8 cellular contexts compared by ENCODE assay signal in the genomic region with DNA sequence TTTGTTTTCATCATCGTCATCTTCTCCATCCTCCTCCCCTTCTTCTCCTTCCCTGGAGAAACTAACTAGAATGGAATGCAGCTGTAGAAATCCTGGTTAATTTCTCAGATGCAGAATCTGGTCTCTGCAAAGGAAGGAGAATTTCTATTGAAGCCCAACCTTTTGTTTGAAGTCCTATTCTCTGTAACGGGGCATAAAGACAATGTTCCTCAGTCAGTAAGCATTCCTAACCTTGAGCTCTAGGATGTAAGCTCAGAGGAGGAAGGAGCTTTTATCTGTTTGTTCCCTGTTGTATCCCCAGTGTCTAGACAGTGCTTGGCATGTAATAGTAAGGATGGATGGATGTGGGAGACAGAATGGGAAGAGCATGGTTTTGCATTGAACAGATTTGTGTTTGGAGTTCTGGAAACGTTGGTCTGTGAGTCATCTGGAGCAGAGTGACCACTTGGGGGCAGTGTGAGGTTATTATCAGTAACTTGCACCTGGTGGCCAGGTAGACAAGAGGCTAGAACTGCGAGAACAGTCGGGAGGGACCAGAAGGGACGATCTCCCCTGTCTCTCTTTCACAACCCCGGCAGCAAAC.
DNase-seq lines count a peak whose midpoint lies in the region; ATAC-seq, FAIRE-seq and TF ChIP-seq lines count a peak whose summit lies in the region.

No MANE protein-coding gene starts in this region.

- H3K4me3 Mint-ChIP-seq in osteocyte (ENCODE audit: unreplicated experiment) = no peak overlapping the region

- no peaks in the 10 kb centered on the region for H3K36me3 Mint-ChIP-seq in osteocyte (ENCODE audit: unreplicated experiment)

- no peak for ATAC-seq in HG03159 (IDR thresholded peaks at IDR 0.05; ENCODE audit: unreplicated experiment)
- ATAC-seq in HG03196 (IDR thresholded peaks at IDR 0.05; ENCODE audit: unreplicated experiment) = no peak

- no peaks in the 10 kb centered on the region for H3K9me3 Mint-ChIP-seq in osteocyte (ENCODE audit: unreplicated experiment)

- peaks cover 14% of the 10 kb centered on the region for H3K4me1 Mint-ChIP-seq in osteocyte (ENCODE audit: unreplicated experiment)

- no peaks in the 10 kb centered on the region for H3K27me3 Mint-ChIP-seq in osteocyte (ENCODE audit: unreplicated experiment)

- peak; percentile 36 for FAIRE-seq in GM12892 (lab: Jason Lieb, UNC)

- TF ChIP-seq POLR2A in GM12892 (IDR thresholded peaks at IDR 0.05; ENCODE audit: low read depth, low read length) = no peak

- DNase-seq in AG08395 (ENCODE audit: low spot score) (peak; percentile 89), GM12892 (ENCODE audit: insufficient read length) (no peak), NCI-H748 treated with DMSO at 0.1 percent for 48 hours (lab: John Stamatoyannopoulos, UW) (peak; percentile 50), dedifferentiated amniotic fluid mesenchymal stem cell (ENCODE audit: extremely low spot score) (peak; percentile 62), osteocyte (ENCODE audit: extremely low spot score, unreplicated experiment) (no peak), 8988T (no peak)

- H3K27ac Mint-ChIP-seq in osteocyte (ENCODE audit: unreplicated experiment) = no peak overlapping the region

- peak; percentile 44 for TF ChIP-seq CTCF in osteocyte (IDR thresholded peaks at IDR 0.05)

Comparison
In these comparisons a context has a peak if more than half of its experiments do, and no peak if none do; other contexts are left out.
1. DNase-seq: peak in AG08395 (single experiment), NCI-H748 treated with DMSO at 0.1 percent for 48 hours (single experiment) and dedifferentiated amniotic fluid mesenchymal stem cell (single experiment); none in GM12892 (single experiment), osteocyte (single experiment) and 8988T (single experiment).